13 cellular contexts compared by ENCODE assay signal in the genomic region with DNA sequence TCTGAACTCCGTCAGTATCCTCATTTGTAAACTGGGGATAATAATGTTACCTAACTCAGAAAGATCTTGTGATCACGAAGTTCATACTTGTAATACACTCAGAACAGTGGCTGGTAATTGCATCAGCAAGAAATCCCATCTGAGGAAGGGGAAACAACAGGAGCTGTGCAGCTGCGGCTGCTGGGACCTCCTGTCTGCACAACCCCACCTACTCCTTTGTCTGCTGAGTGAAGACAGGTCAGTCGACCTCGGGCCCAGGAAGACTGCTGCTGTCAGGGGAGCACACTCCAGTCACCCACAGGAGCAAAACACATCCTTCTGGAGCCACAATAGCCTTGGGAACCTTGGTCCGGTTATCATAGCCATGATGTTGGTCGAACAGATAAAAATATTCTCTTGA.
"Had no signal": no experiment of that assay in that cellular context is flagged by ENCODE, and none has a peak within 500 bp of the region (broad histone marks: within the 10 kb centered on the region; RNA-seq: fewer than 3 reads in every experiment).

No MANE protein-coding gene starts in this region.

- H3K4me3 ChIP-seq: heart left ventricle, lung, skin epidermis, stomach, vagina had no signal

- H3K9me3 ChIP-seq: heart left ventricle, stomach, vagina had no signal

- H3K27me3 ChIP-seq: heart left ventricle, vagina had no signal

- H3K9me3 Mint-ChIP-seq: activated naive CD8-positive, alpha-beta T cell treated with anti-CD3 and anti-CD28 coated beads, Interleukin-2, amount 10 ng/mL, durations not matched to agents 7 days and 5 days; natural killer cell treated with Interleukin-12 subunit alpha and Interleukin-12 subunit beta and Interleukin-15 and Interleukin-18, amount 100 ng/mL, for 72 hours; T-helper 2 cell treated with Interferon-gamma antibody and Interleukin-4, amounts not matched to agents 5 μg/mL and 100 μg/mL, for 36 hours had no signal

- ATAC-seq: heart left ventricle; natural killer cell treated with Interleukin-12 subunit alpha and Interleukin-12 subunit beta and Interleukin-15 and Interleukin-18, amount 100 ng/mL, for 72 hours had no signal

- H3K27ac Mint-ChIP-seq: activated naive CD8-positive, alpha-beta T cell treated with anti-CD3 and anti-CD28 coated beads, Interleukin-2, amount 10 ng/mL, durations not matched to agents 7 days and 5 days; natural killer cell treated with Interleukin-12 subunit alpha and Interleukin-12 subunit beta and Interleukin-15 and Interleukin-18, amount 100 ng/mL, for 72 hours; T-helper 2 cell treated with Interferon-gamma antibody and Interleukin-4, amounts not matched to agents 5 μg/mL and 100 μg/mL, for 36 hours had no signal

- H3K4me3 Mint-ChIP-seq: activated naive CD8-positive, alpha-beta T cell treated with anti-CD3 and anti-CD28 coated beads, Interleukin-2, amount 10 ng/mL, durations not matched to agents 7 days and 5 days; natural killer cell treated with Interleukin-12 subunit alpha and Interleukin-12 subunit beta and Interleukin-15 and Interleukin-18, amount 100 ng/mL, for 72 hours; T-helper 2 cell treated with Interferon-gamma antibody and Interleukin-4, amounts not matched to agents 5 μg/mL and 100 μg/mL, for 36 hours had no signal

- DNase-seq: activated CD4-positive, alpha-beta T cell treated with anti-CD3 and anti-CD28 coated beads for 1 hour; activated CD4-positive, alpha-beta T cell treated with anti-CD3 and anti-CD28 coated beads, Interleukin-2, amount 50 U/mL, for 48 hours; activated naive CD8-positive, alpha-beta T cell treated with anti-CD3 and anti-CD28 coated beads, Interleukin-2, amount 10 ng/mL, durations not matched to agents 7 days and 5 days; anterior cingulate cortex; cerebellar nuclear complex; foreskin melanocyte; heart left ventricle; stomach had no signal

- H3K4me1 ChIP-seq: stomach, vagina had no signal

- H3K36me3 ChIP-seq: heart left ventricle, stomach, vagina had no signal

- H3K27ac ChIP-seq: heart left ventricle, skin epidermis, stomach, vagina had no signal

- H3K36me3 Mint-ChIP-seq: natural killer cell treated with Interleukin-12 subunit alpha and Interleukin-12 subunit beta and Interleukin-15 and Interleukin-18, amount 100 ng/mL, for 72 hours had no signal
